ENCODE assay signal across 20 cellular contexts in genomic region chr14:29339491-29339890, GRCh38.
A peak's percentile ranks its signal among the peaks of the same experiment; 100 is the strongest.
DNase-seq lines count a peak whose midpoint lies in the region; FAIRE-seq and TF ChIP-seq lines count a peak whose summit lies in the region.
"Had no signal": no experiment of that assay in that cellular context is flagged by ENCODE, and none has a peak within 500 bp of the region (broad histone marks: within the 10 kb centered on the region; RNA-seq: fewer than 3 reads in every experiment).

No MANE protein-coding gene starts in this region.

- H3K79me2 ChIP-seq in mesendoderm (ENCODE audit: control insufficient read depth, insufficient read depth, low read length), result no peaks in the 10 kb centered on the region
- H3K79me2 ChIP-seq: parathyroid adenoma had no signal

- H2AK5ac ChIP-seq in mesendoderm (ENCODE audit: low read length), result no peak overlapping the region

- FAIRE-seq in RCC 7860 (lab: Jason Lieb, UNC), result peak; percentile 85
- FAIRE-seq: endometrium had no signal

- no peak overlapping the region for H4K5ac ChIP-seq in mesendoderm (ENCODE audit: low read length)

- no peak overlapping the region for H3K27ac ChIP-seq in mesendoderm (ENCODE audit: low read depth, low read length)
- H3K27ac ChIP-seq: brain microvascular endothelial cell, parathyroid adenoma, testis had no signal

- no peak overlapping the region for H2BK15ac ChIP-seq in mesendoderm (replicated peaks; ENCODE audit: low read depth)

- no peak for TF ChIP-seq CTCF in epithelial cell of esophagus (IDR thresholded peaks at IDR 0.05; ENCODE audit: insufficient read depth, low read depth, low read length, missing control alignments)

- no peak overlapping the region for H3K4ac ChIP-seq in mesendoderm (ENCODE audit: low read depth, low read length)

- H3K23ac ChIP-seq in mesendoderm (ENCODE audit: low read length), result no peak overlapping the region

- no peak overlapping the region for H3K9ac ChIP-seq in mesendoderm (ENCODE audit: low read length)
- H3K9ac ChIP-seq: parathyroid adenoma had no signal

- H2BK120ac ChIP-seq in mesendoderm (ENCODE audit: low read depth, low read length), result no peak overlapping the region

- H3K36me3 ChIP-seq in mesendoderm (ENCODE audit: control insufficient read depth, insufficient read depth, low read length), result no peaks in the 10 kb centered on the region
- H3K36me3 ChIP-seq: brain microvascular endothelial cell had no signal

- WGBS in mesendoderm (ENCODE audit: extremely low coverage, insufficient coverage, low lambda C conversion rate), result no CpG with 5 or more reads among the region's 1 CpG

- H3K18ac ChIP-seq in mesendoderm (ENCODE audit: low read length), result no peak overlapping the region

- H3K79me1 ChIP-seq in mesendoderm (ENCODE audit: low read length), result no peaks in the 10 kb centered on the region

- DNase-seq in ELR (ENCODE audit: low read depth) (peak; percentile 72), RCC 7860 (ENCODE audit: low spot score) (peak; percentile 71), epithelial cell of esophagus (ENCODE audit: low read depth) (peak; percentile 50), putamen (ENCODE audit: low spot score) (peak; percentile 74), NOMO-1 treated with DMSO at 0.1 percent for 48 hours (lab: John Stamatoyannopoulos, UW; ENCODE audit: unreplicated experiment) (no peak), hepatic stellate cell (ENCODE audit: low spot score) (no peak), mesendoderm (no peak)
- DNase-seq: activated CD4-positive, alpha-beta T cell treated with anti-CD3 and anti-CD28 coated beads for 36 hours; activated naive CD8-positive, alpha-beta T cell treated with anti-CD3 and anti-CD28 coated beads, Interleukin-2, amount 10 ng/mL, durations not matched to agents 7 days and 5 days; brain microvascular endothelial cell; CD4-positive, alpha-beta T cell; cortex of kidney; H7; Karpas-422; NCI-H1092 treated with DMSO at 0.1 percent for 48 hours; NCI-H2029 treated with DMSO at 0.1 percent for 48 hours; NCI-H510A; testis had no signal

- no peak overlapping the region for H3K4me3 ChIP-seq in epithelial cell of esophagus (ENCODE audit: low read length)
- no peak overlapping the region for H3K4me3 ChIP-seq in mesendoderm (ENCODE audit: low read length)
- H3K4me3 ChIP-seq: testis had no signal

- H3K56ac ChIP-seq in mesendoderm (ENCODE audit: low read length), result no peak overlapping the region

- H3K4me2 ChIP-seq in mesendoderm (ENCODE audit: low read length), result no peak overlapping the region

- H2BK5ac ChIP-seq in mesendoderm (ENCODE audit: low read length), result no peak overlapping the region

- no peak overlapping the region for H4K8ac ChIP-seq in mesendoderm (ENCODE audit: low read depth, low read length)

- no peaks in the 10 kb centered on the region for H3K4me1 ChIP-seq in mesendoderm (ENCODE audit: control insufficient read depth, low read depth, low read length)
- H3K4me1 ChIP-seq: parathyroid adenoma, testis had no signal

- H3K27me3 ChIP-seq in mesendoderm (ENCODE audit: insufficient read depth, low read length, poor library complexity), result no peaks in the 10 kb centered on the region
- H3K27me3 ChIP-seq: brain microvascular endothelial cell, testis had no signal

Comparison
In these comparisons a context has a peak if more than half of its experiments do, and no peak if none do; other contexts are left out.
1. DNase-seq: peak in ELR (single experiment), RCC 7860 (single experiment), epithelial cell of esophagus (single experiment) and putamen (single experiment); none in NOMO-1 treated with DMSO at 0.1 percent for 48 hours (single experiment), hepatic stellate cell (single experiment) and mesendoderm (single experiment).